Comparison of ENCODE assay signal across 12 cellular contexts in the genomic region with DNA sequence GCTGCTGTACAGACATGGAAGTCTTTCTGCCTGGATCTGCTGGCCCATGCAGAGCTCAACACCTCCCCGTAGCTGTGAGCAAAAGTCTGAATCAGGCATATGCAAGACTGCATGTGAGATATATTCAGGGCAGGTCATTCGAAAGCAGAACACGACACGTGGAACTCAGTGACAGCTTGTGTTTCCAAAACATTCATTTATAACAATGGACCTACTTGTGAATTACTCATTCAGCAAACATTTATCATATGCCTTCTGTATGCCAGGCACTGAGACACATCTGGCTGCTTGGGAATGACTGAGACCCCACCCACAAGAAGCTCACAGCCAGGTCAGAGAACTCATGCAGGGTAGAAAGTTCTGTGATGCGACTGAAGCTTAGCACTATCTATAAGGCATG. TPM values are rescaled to one million over a fixed set of nuclear protein-coding genes. Genes with fewer than 3 reads are reported as not detected.
"Had no signal": no experiment of that assay in that cellular context is flagged by ENCODE, and none has a peak within 500 bp of the region (broad histone marks: within the 10 kb centered on the region; RNA-seq: fewer than 3 reads in every experiment).

No MANE protein-coding gene starts in this region.

RNA-seq across cellular contexts. Expression of a gene that starts 46.2 kb away (rescaled TPM):
- total RNA-seq: dermis blood vessel endothelial cell; endothelial cell of umbilical vein; epithelial cell of proximal tubule; esophagus squamous epithelium; heart left ventricle; kidney; left ventricle myocardium superior; lung microvascular endothelial cell; mesothelial cell of epicardium; naive thymus-derived CD4-positive, alpha-beta T cell had no signal
- polyA plus RNA-seq: endothelial cell of umbilical vein; heart left ventricle; hepatocyte; immature natural killer cell; naive thymus-derived CD4-positive, alpha-beta T cell had no signal
